ENCODE assay signal across 18 cellular contexts in the genomic region with DNA sequence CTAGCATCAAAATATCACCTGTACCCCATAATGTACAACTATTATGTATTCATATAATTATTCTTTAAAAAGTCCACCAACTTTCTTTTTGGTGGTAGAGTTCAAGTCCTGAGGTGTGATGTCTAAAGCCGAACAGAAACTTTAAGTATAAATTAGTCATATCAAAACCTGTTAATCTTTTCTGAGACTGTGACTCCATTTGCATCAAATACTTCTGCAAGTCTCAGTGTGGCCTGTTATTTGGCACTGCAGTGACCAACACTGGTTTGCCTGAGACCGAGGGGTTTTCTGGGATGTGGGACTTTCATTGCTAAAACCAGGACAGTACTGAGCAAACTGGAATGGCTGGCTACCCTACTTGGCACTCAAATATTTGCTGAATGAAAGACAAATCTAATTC. TPM values are rescaled to one million over a fixed set of nuclear protein-coding genes. Genes with fewer than 3 reads are reported as not detected.
DNase-seq lines count a peak whose midpoint lies in the region; ATAC-seq and TF ChIP-seq lines count a peak whose summit lies in the region.
"Had no signal": no experiment of that assay in that cellular context is flagged by ENCODE, and none has a peak within 500 bp of the region (broad histone marks: within the 10 kb centered on the region; RNA-seq: fewer than 3 reads in every experiment).

No MANE protein-coding gene starts in this region.

- no peaks in the 10 kb centered on the region for H3K27me3 Mint-ChIP-seq in WTC11 (ENCODE audit: low read depth)
- H3K27me3 Mint-ChIP-seq in T-cell = no peaks in the 10 kb centered on the region
- H3K27me3 Mint-ChIP-seq: activated naive CD4-positive, alpha-beta T cell treated with anti-CD3 and anti-CD28 coated beads, Interleukin-2, amount 50 U/mL, for 24 hours; memory B cell; natural killer cell treated with Interleukin-12 subunit alpha and Interleukin-12 subunit beta and Interleukin-15 and Interleukin-18, amount 100 ng/mL, for 72 hours had no signal

- ATAC-seq in GM18508 (IDR thresholded peaks at IDR 0.05; ENCODE audit: insufficient read depth, unreplicated experiment) = peak; percentile 68
- ATAC-seq in GM19452 (IDR thresholded peaks at IDR 0.05; ENCODE audit: unreplicated experiment) = peak; percentile 60
- peak; percentile 46 for ATAC-seq in HG02763 (IDR thresholded peaks at IDR 0.05; ENCODE audit: unreplicated experiment)
- ATAC-seq in HG03558 (IDR thresholded peaks at IDR 0.05; ENCODE audit: extremely low read depth, unreplicated experiment) = peak; percentile 33
- no peak for ATAC-seq in WTC11
- no peak for ATAC-seq in T-cell (replicated peaks in 1 of 4)
- no peak for ATAC-seq in HG03460 (IDR thresholded peaks at IDR 0.05; ENCODE audit: unreplicated experiment)
- ATAC-seq: natural killer cell treated with Interleukin-12 subunit alpha and Interleukin-12 subunit beta and Interleukin-15 and Interleukin-18, amount 100 ng/mL, for 72 hours; psoas muscle had no signal

- POLR2A ChIA-PET in WTC11 (lab: Charles Lee) (no interaction called here), T-cell (lab: Charles Lee) (no interaction called here)

- no peak for DNase-seq in WTC11 (ENCODE audit: low spot score)
- DNase-seq in T-cell = no peak
- DNase-seq in stimulated activated CD4-positive, alpha-beta T cell treated with anti-CD3 and anti-CD28 coated beads, Interleukin-4, amount 100 ng/mL, for 1 hour = no peak
- DNase-seq: brain microvascular endothelial cell; GDM1; head of caudate nucleus; NCI-H446; psoas muscle; stimulated activated naive CD4-positive, alpha-beta T cell treated with Interleukin-2 at 50 U/mL for 16 hours had no signal

- TF ChIP-seq CTCF in WTC11 (IDR thresholded peaks at IDR 0.05) = no peak

- no peak overlapping the region for H3K27ac Mint-ChIP-seq in WTC11
- H3K27ac Mint-ChIP-seq in T-cell = no peak overlapping the region
- H3K27ac Mint-ChIP-seq: activated naive CD4-positive, alpha-beta T cell treated with anti-CD3 and anti-CD28 coated beads, Interleukin-2, amount 50 U/mL, for 24 hours; T-helper 2 cell treated with Interferon-gamma antibody and Interleukin-4, amounts not matched to agents 5 μg/mL and 100 μg/mL, for 36 hours had no signal

- CTCF ChIA-PET in WTC11 (lab: Charles Lee) (no interaction called here), T-cell (lab: Charles Lee) (no interaction called here)

- H3K4me1 Mint-ChIP-seq in WTC11 (peaks cover 9% of the 10 kb centered on the region), T-cell (peaks cover 43 to 44% (median 44%) of the 10 kb centered on the region in 3 donors)

- H3K9me3 Mint-ChIP-seq in WTC11 (peaks cover 38% of the 10 kb centered on the region), T-cell (no peaks in the 10 kb centered on the region)

- no peak overlapping the region for H3K4me3 Mint-ChIP-seq in WTC11
- no peak overlapping the region for H3K4me3 Mint-ChIP-seq in T-cell
- H3K4me3 Mint-ChIP-seq: activated naive CD4-positive, alpha-beta T cell treated with anti-CD3 and anti-CD28 coated beads, Interleukin-2, amount 50 U/mL, for 24 hours; memory B cell; T-helper 2 cell treated with Interferon-gamma antibody and Interleukin-4, amounts not matched to agents 5 μg/mL and 100 μg/mL, for 36 hours had no signal

- peaks cover 67% of the 10 kb centered on the region for H3K36me3 Mint-ChIP-seq in WTC11
- H3K36me3 Mint-ChIP-seq in T-cell = peaks cover 59% of the 10 kb centered on the region

TF ChIP-seq in WTC11, 78 proteins besides CTCF, POLR2A, EP300 and RAD21 (continues in another document):
- TF ChIP-seq, protein P1, sequence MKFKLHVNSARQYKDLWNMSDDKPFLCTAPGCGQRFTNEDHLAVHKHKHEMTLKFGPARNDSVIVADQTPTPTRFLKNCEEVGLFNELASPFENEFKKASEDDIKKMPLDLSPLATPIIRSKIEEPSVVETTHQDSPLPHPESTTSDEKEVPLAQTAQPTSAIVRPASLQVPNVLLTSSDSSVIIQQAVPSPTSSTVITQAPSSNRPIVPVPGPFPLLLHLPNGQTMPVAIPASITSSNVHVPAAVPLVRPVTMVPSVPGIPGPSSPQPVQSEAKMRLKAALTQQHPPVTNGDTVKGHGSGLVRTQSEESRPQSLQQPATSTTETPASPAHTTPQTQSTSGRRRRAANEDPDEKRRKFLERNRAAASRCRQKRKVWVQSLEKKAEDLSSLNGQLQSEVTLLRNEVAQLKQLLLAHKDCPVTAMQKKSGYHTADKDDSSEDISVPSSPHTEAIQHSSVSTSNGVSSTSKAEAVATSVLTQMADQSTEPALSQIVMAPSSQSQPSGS (CRISPR knock-in tag; IDR thresholded peaks at IDR 0.05; ENCODE audit: borderline replicate concordance, low read depth) = no peak
- TF ChIP-seq, protein P2, sequence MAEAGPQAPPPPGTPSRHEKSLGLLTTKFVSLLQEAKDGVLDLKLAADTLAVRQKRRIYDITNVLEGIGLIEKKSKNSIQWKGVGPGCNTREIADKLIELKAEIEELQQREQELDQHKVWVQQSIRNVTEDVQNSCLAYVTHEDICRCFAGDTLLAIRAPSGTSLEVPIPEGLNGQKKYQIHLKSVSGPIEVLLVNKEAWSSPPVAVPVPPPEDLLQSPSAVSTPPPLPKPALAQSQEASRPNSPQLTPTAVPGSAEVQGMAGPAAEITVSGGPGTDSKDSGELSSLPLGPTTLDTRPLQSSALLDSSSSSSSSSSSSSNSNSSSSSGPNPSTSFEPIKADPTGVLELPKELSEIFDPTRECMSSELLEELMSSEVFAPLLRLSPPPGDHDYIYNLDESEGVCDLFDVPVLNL (CRISPR knock-in tag; IDR thresholded peaks at IDR 0.05; ENCODE audit: borderline replicate concordance, low read depth) = no peak
- TF ChIP-seq EMX1 (CRISPR knock-in tag; IDR thresholded peaks at IDR 0.05) = no peak
- TF ChIP-seq, protein P3, sequence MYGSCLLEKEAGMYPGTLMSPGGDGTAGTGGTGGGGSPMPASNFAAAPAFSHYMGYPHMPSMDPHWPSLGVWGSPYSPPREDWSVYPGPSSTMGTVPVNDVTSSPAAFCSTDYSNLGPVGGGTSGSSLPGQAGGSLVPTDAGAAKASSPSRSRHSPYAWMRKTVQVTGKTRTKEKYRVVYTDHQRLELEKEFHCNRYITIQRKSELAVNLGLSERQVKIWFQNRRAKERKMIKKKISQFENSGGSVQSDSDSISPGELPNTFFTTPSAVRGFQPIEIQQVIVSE (CRISPR knock-in tag; IDR thresholded peaks at IDR 0.05; ENCODE audit: borderline replicate concordance) = no peak
- TF ChIP-seq, protein P4, sequence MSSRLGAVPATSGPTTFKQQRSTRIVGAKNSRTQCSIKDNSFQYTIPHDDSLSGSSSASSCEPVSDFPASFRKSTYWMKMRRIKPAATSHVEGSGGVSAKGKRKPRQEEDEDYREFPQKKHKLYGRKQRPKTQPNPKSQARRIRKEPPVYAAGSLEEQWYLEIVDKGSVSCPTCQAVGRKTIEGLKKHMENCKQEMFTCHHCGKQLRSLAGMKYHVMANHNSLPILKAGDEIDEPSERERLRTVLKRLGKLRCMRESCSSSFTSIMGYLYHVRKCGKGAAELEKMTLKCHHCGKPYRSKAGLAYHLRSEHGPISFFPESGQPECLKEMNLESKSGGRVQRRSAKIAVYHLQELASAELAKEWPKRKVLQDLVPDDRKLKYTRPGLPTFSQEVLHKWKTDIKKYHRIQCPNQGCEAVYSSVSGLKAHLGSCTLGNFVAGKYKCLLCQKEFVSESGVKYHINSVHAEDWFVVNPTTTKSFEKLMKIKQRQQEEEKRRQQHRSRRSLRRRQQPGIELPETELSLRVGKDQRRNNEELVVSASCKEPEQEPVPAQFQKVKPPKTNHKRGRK (CRISPR knock-in tag; IDR thresholded peaks at IDR 0.05; ENCODE audit: borderline replicate concordance) = no peak
- no peak for TF ChIP-seq CREM (CRISPR knock-in tag; IDR thresholded peaks at IDR 0.05)
- TF ChIP-seq, protein P5, sequence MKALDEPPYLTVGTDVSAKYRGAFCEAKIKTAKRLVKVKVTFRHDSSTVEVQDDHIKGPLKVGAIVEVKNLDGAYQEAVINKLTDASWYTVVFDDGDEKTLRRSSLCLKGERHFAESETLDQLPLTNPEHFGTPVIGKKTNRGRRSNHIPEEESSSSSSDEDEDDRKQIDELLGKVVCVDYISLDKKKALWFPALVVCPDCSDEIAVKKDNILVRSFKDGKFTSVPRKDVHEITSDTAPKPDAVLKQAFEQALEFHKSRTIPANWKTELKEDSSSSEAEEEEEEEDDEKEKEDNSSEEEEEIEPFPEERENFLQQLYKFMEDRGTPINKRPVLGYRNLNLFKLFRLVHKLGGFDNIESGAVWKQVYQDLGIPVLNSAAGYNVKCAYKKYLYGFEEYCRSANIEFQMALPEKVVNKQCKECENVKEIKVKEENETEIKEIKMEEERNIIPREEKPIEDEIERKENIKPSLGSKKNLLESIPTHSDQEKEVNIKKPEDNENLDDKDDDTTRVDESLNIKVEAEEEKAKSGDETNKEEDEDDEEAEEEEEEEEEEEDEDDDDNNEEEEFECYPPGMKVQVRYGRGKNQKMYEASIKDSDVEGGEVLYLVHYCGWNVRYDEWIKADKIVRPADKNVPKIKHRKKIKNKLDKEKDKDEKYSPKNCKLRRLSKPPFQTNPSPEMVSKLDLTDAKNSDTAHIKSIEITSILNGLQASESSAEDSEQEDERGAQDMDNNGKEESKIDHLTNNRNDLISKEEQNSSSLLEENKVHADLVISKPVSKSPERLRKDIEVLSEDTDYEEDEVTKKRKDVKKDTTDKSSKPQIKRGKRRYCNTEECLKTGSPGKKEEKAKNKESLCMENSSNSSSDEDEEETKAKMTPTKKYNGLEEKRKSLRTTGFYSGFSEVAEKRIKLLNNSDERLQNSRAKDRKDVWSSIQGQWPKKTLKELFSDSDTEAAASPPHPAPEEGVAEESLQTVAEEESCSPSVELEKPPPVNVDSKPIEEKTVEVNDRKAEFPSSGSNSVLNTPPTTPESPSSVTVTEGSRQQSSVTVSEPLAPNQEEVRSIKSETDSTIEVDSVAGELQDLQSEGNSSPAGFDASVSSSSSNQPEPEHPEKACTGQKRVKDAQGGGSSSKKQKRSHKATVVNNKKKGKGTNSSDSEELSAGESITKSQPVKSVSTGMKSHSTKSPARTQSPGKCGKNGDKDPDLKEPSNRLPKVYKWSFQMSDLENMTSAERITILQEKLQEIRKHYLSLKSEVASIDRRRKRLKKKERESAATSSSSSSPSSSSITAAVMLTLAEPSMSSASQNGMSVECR (CRISPR knock-in tag; IDR thresholded peaks at IDR 0.05; ENCODE audit: borderline replicate concordance) = no peak
- no peak for TF ChIP-seq FOXP1 (CRISPR knock-in tag; IDR thresholded peaks at IDR 0.05; ENCODE audit: borderline replicate concordance)
- no peak for TF ChIP-seq ZNF416 (CRISPR knock-in tag; IDR thresholded peaks at IDR 0.05)
- no peak for TF ChIP-seq ZNF396 (CRISPR knock-in tag; IDR thresholded peaks at IDR 0.05; ENCODE audit: borderline replicate concordance)

RNA-seq across cellular contexts. Expression of a gene that starts 7.3 kb away (rescaled TPM):
- total RNA-seq in WTC11 (2021) (20.6 to 25.2 TPM (median 24.3 TPM) in 3 replicates), T-cell (10 to 100 TPM; 58.6 to 67.0 (median 61.4) TPM)

RNA-seq across cellular contexts. Expression of a gene that starts 14.0 kb away (rescaled TPM):
- 2.7 to 3.3 TPM (median 2.9 TPM) in 3 replicates for total RNA-seq in WTC11 (2021)
- total RNA-seq in T-cell = 10 to 100 TPM in 3 of 5 donors, 1 to 10 TPM in 2; 9.0 to 15.6 (median 13.5) TPM

Comparison
In these comparisons a context has a peak if more than half of its experiments do, and no peak if none do; other contexts are left out.
1. ATAC-seq: peak in GM18508 (single experiment), GM19452 (single experiment), HG02763 (single experiment) and HG03558 (single experiment); none in WTC11 (single experiment), T-cell (0 of 4) and HG03460 (single experiment).